In the genomic region with DNA sequence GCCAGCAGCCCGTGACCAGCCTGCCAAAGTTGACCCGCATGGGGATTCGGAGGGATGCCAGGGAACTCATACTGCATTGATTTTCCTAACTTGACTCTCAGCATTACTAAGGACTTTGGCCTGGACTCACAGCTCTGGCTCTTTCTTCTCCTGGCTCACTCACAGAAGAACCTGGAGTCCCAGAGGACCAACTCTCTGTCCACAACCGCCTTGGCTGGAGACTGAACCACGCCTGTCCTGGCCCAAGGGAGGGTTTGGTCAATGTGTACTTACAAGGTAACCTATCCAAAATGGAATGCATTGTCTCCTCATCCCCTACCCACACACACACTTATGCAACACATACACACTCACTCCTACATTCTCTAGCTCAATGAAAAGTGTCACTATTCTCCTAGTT, we compare ENCODE assay signal across 18 cellular contexts.
DNase-seq lines count a peak whose midpoint lies in the region; ATAC-seq and TF ChIP-seq lines count a peak whose summit lies in the region.
"Had no signal": no experiment of that assay in that cellular context is flagged by ENCODE, and none has a peak within 500 bp of the region (broad histone marks: within the 10 kb centered on the region; RNA-seq: fewer than 3 reads in every experiment).

No MANE protein-coding gene starts in this region.

- H3K36me3 ChIP-seq in tibial artery: no peaks in the 10 kb centered on the region
- H3K36me3 ChIP-seq: cardiac muscle cell, prostate gland, WERI-Rb-1 had no signal

- H3K27ac Mint-ChIP-seq in naive thymus-derived CD8-positive, alpha-beta T cell: no peak overlapping the region
- H3K27ac Mint-ChIP-seq: activated CD4-positive, alpha-beta memory T cell treated with anti-CD3 and anti-CD28 coated beads, Interleukin-2, amount 10 ng/mL, durations not matched to agents 7 days and 5 days; activated naive CD8-positive, alpha-beta T cell treated with anti-CD3 and anti-CD28 coated beads, Interleukin-2, amount 10 ng/mL, durations not matched to agents 7 days and 5 days; activated T-helper 1 cell treated with anti-CD3 and anti-CD28 coated beads, Interleukin-12 subunit alpha, Interleukin-12 subunit beta, Interleukin-2, Interleukin-4 antibody, amounts not matched to agents 30 ng/mL and 10 ng/mL and 1 ng/mL, durations not matched to agents 14 hours and 24 hours and 36 hours; B cell; stimulated activated naive CD8-positive, alpha-beta T cell treated with anti-CD3 and anti-CD28 coated beads, Interleukin-15, Interleukin-2, amounts not matched to agents 100 ng/mL and 50 ng/mL, for 24 hours; T-cell had no signal

- no peaks in the 10 kb centered on the region for H3K27me3 ChIP-seq in tibial artery
- H3K27me3 ChIP-seq: cardiac muscle cell had no signal

- no peaks in the 10 kb centered on the region for H3K4me1 Mint-ChIP-seq in naive thymus-derived CD8-positive, alpha-beta T cell
- H3K4me1 Mint-ChIP-seq: activated CD4-positive, alpha-beta memory T cell treated with anti-CD3 and anti-CD28 coated beads, Interleukin-2, amount 10 ng/mL, durations not matched to agents 7 days and 5 days; activated naive CD8-positive, alpha-beta T cell treated with anti-CD3 and anti-CD28 coated beads, Interleukin-2, amount 10 ng/mL, durations not matched to agents 7 days and 5 days; B cell; T-cell had no signal

- intact Hi-C loops in tibial artery (cut with DNase I; ENCODE audit: low total_unique reads): no loop called here

- DNase-seq in NCI-H446 treated with DMSO at 0.1 percent for 48 hours (lab: John Stamatoyannopoulos, UW): peak; percentile 54
- DNase-seq in globus pallidus (ENCODE audit: low spot score): peak; percentile 66
- peak; percentile 72 for DNase-seq in mucosa of gallbladder (ENCODE audit: low spot score)
- DNase-seq in tibial artery: peak; percentile 59 to 74
- DNase-seq in T-helper 9 cell: no peak
- DNase-seq in naive thymus-derived CD8-positive, alpha-beta T cell: no peak
- DNase-seq in H4 (ENCODE audit: low spot score): no peak
- DNase-seq: activated CD4-positive, alpha-beta memory T cell treated with anti-CD3 and anti-CD28 coated beads, Interleukin-2, amount 10 ng/mL, durations not matched to agents 7 days and 5 days; activated naive CD8-positive, alpha-beta T cell treated with anti-CD3 and anti-CD28 coated beads, Interleukin-2, amount 10 ng/mL, durations not matched to agents 7 days and 5 days; effector CD8-positive, alpha-beta T cell; T-cell; WERI-Rb-1 had no signal

- no peak for TF ChIP-seq CTCF in tibial artery (IDR thresholded peaks at IDR 0.05)

- ATAC-seq in naive thymus-derived CD8-positive, alpha-beta T cell: no peak
- ATAC-seq: GM12878, T-cell had no signal

- H3K27ac ChIP-seq in tibial artery: peak overlapping the region; percentile 45
- H3K27ac ChIP-seq: cardiac muscle cell, prostate gland, WERI-Rb-1 had no signal

- POLR2A ChIA-PET in naive thymus-derived CD8-positive, alpha-beta T cell (lab: Charles Lee): no interaction called here

- H3K36me3 Mint-ChIP-seq in naive thymus-derived CD8-positive, alpha-beta T cell: no peaks in the 10 kb centered on the region
- H3K36me3 Mint-ChIP-seq: activated naive CD8-positive, alpha-beta T cell treated with anti-CD3 and anti-CD28 coated beads, Interleukin-2, amount 10 ng/mL, durations not matched to agents 7 days and 5 days; T-cell had no signal

- H3K4me3 Mint-ChIP-seq in naive thymus-derived CD8-positive, alpha-beta T cell: no peak overlapping the region
- H3K4me3 Mint-ChIP-seq: activated CD4-positive, alpha-beta memory T cell treated with anti-CD3 and anti-CD28 coated beads, Interleukin-2, amount 10 ng/mL, durations not matched to agents 7 days and 5 days; activated naive CD8-positive, alpha-beta T cell treated with anti-CD3 and anti-CD28 coated beads, Interleukin-2, amount 10 ng/mL, durations not matched to agents 7 days and 5 days; activated T-helper 1 cell treated with anti-CD3 and anti-CD28 coated beads, Interleukin-12 subunit alpha, Interleukin-12 subunit beta, Interleukin-2, Interleukin-4 antibody, amounts not matched to agents 30 ng/mL and 10 ng/mL and 1 ng/mL, durations not matched to agents 14 hours and 24 hours and 36 hours; B cell; stimulated activated naive CD8-positive, alpha-beta T cell treated with anti-CD3 and anti-CD28 coated beads, Interleukin-15, Interleukin-2, amounts not matched to agents 100 ng/mL and 50 ng/mL, for 24 hours; T-cell had no signal

- H3K9me3 ChIP-seq in tibial artery: no peaks in the 10 kb centered on the region
- H3K9me3 ChIP-seq: prostate gland had no signal

- H3K9me3 Mint-ChIP-seq in naive thymus-derived CD8-positive, alpha-beta T cell: no peaks in the 10 kb centered on the region
- H3K9me3 Mint-ChIP-seq: activated CD4-positive, alpha-beta memory T cell treated with anti-CD3 and anti-CD28 coated beads, Interleukin-2, amount 10 ng/mL, durations not matched to agents 7 days and 5 days; activated naive CD8-positive, alpha-beta T cell treated with anti-CD3 and anti-CD28 coated beads, Interleukin-2, amount 10 ng/mL, durations not matched to agents 7 days and 5 days; activated T-helper 1 cell treated with anti-CD3 and anti-CD28 coated beads, Interleukin-12 subunit alpha, Interleukin-12 subunit beta, Interleukin-2, Interleukin-4 antibody, amounts not matched to agents 30 ng/mL and 10 ng/mL and 1 ng/mL, durations not matched to agents 14 hours and 24 hours and 36 hours; stimulated activated naive CD8-positive, alpha-beta T cell treated with anti-CD3 and anti-CD28 coated beads, Interleukin-15, Interleukin-2, amounts not matched to agents 100 ng/mL and 50 ng/mL, for 24 hours; T-cell had no signal

- peaks cover 0 to 28% (median 20%) of the 10 kb centered on the region in 4 donors for H3K4me1 ChIP-seq in tibial artery
- H3K4me1 ChIP-seq: prostate gland had no signal

- H3K27me3 Mint-ChIP-seq in naive thymus-derived CD8-positive, alpha-beta T cell: peaks cover 8 to 36% (median 25%) of the 10 kb centered on the region in 5 donors

- H3K4me3 ChIP-seq in tibial artery: no peak overlapping the region
- H3K4me3 ChIP-seq: cardiac muscle cell, GM12878, prostate gland had no signal

Comparison
In these comparisons a context has a peak if more than half of its experiments do, and no peak if none do; other contexts are left out.
1. DNase-seq: peak in NCI-H446 treated with DMSO at 0.1 percent for 48 hours (single experiment), globus pallidus (single experiment), mucosa of gallbladder (single experiment) and tibial artery (2 of 2); none in T-helper 9 cell (single experiment), naive thymus-derived CD8-positive, alpha-beta T cell (0 of 10) and H4 (single experiment).